ENCODE assay signal across 19 cellular contexts in genomic region chr12:109302358-109302757, GRCh38. TPM values are rescaled to one million over a fixed set of nuclear protein-coding genes. Genes with fewer than 3 reads are reported as not detected.
DNase-seq lines count a peak whose midpoint lies in the region; ATAC-seq, FAIRE-seq and TF ChIP-seq lines count a peak whose summit lies in the region.
"Had no signal": no experiment of that assay in that cellular context is flagged by ENCODE, and none has a peak within 500 bp of the region (broad histone marks: within the 10 kb centered on the region; RNA-seq: fewer than 3 reads in every experiment).

No MANE protein-coding gene starts in this region.

- H4K20me1 ChIP-seq in K562 (replicated peaks; ENCODE audit: control insufficient read depth, insufficient read depth, low read length) (0 out of 2 replicates have a peak, but pooled peaks cover 2% of the 10 kb centered on the region), osteoblast (ENCODE audit: insufficient read depth, low read length) (no peaks in the 10 kb centered on the region)

- H3K4me2 ChIP-seq in K562 (ENCODE audit: insufficient read depth, low read length) (no peak overlapping the region), osteoblast (ENCODE audit: insufficient read depth, low read length) (no peak overlapping the region)

- H3K4me1 Mint-ChIP-seq in HFFc6 (ENCODE audit: low read depth) (peaks cover 6% of the 10 kb centered on the region; the same call in 1 of the 2 replicates), T-cell (no peaks in the 10 kb centered on the region)

- no peak overlapping the region for H3K27ac Mint-ChIP-seq in HFFc6
- H3K27ac Mint-ChIP-seq in T-cell, result no peak overlapping the region
- H3K27ac Mint-ChIP-seq: endodermal cell, WTC11 had no signal

- TF ChIP-seq EP300 in K562 (IDR thresholded peaks at IDR 0.05; ENCODE audit: low read length), result no peak

- no peaks in the 10 kb centered on the region for H3K9me3 ChIP-seq in K562 (replicated peaks; ENCODE audit: control insufficient read depth, insufficient read depth, low read depth, low read length)
- H3K9me3 ChIP-seq in osteoblast (ENCODE audit: low read depth, low read length), result no peaks in the 10 kb centered on the region
- H3K9me3 ChIP-seq: lower lobe of right lung had no signal

- intact Hi-C loops in K562 (cut with micrococcal nuclease), result no loop called here

- H3K36me3 Mint-ChIP-seq in HFFc6 (ENCODE audit: low read depth), result no peaks in the 10 kb centered on the region
- H3K36me3 Mint-ChIP-seq in T-cell, result no peaks in the 10 kb centered on the region
- H3K36me3 Mint-ChIP-seq: WTC11 had no signal

- TF ChIP-seq CTCF in HFFc6 (IDR thresholded peaks at IDR 0.05), result peak; percentile 53
- TF ChIP-seq CTCF in K562 (IDR thresholded peaks at IDR 0.05 in 2 of 3, conservative IDR thresholded peaks at IDR 0.05 in 1 of 3; ENCODE audit: insufficient read depth in 2 of 3, low read depth in 1 of 3, low read length in 3 of 3), result peak in 2 of 3 experiments; percentile 9 to 14; a peak in 1 of 6 replicates
- peak; percentile 17 for TF ChIP-seq CTCF in osteoblast (IDR thresholded peaks at IDR 0.05; ENCODE audit: extremely low read depth, low read depth, low read length)

- H3K9me3 Mint-ChIP-seq in HFFc6 (no peaks in the 10 kb centered on the region), T-cell (no peaks in the 10 kb centered on the region)
- H3K9me3 Mint-ChIP-seq: endodermal cell, WTC11 had no signal

- H3K4me3 Mint-ChIP-seq in HFFc6 (no peak overlapping the region), T-cell (no peak overlapping the region)
- H3K4me3 Mint-ChIP-seq: endodermal cell, WTC11 had no signal

- no peak for FAIRE-seq in K562 (lab: Jason Lieb, UNC)

- H2AFZ ChIP-seq in K562 (ENCODE audit: low read depth, low read length) (no peak overlapping the region), osteoblast (ENCODE audit: low read length) (no peak overlapping the region)

- H3K4me3 ChIP-seq in K562, result no peak overlapping the region
- H3K4me3 ChIP-seq in osteoblast (ENCODE audit: insufficient read depth, low read length), result no peak overlapping the region
- H3K4me3 ChIP-seq: lower lobe of right lung had no signal

- no TSS peak for BruUV-seq in K562 (replicated peaks; lab: Mats Ljungman, UMichigan)

- TF ChIP-seq POLR2A in K562 (conservative IDR thresholded peaks at IDR 0.05), result no peak

- H3K9me1 ChIP-seq in K562 (ENCODE audit: control insufficient read depth, insufficient read depth, low read length), result no peaks in the 10 kb centered on the region

- H3K27ac ChIP-seq in K562 (ENCODE audit: extremely low read depth, low read depth, low read length) (no peak overlapping the region), osteoblast (ENCODE audit: low read depth, low read length) (no peak overlapping the region)
- H3K27ac ChIP-seq: lower lobe of right lung had no signal

- in situ Hi-C loops in K562 (cut with MboI), result no loop called here

- TF ChIP-seq RAD21 in K562 (CRISPR knock-in tag; conservative IDR thresholded peaks at IDR 0.05 in 1 of 2, IDR thresholded peaks at IDR 0.05 in 1 of 2), result no peak

- H3K27me3 Mint-ChIP-seq in HFFc6 (ENCODE audit: insufficient read depth) (peaks cover 31% of the 10 kb centered on the region), T-cell (peaks cover 40 to 44% of the 10 kb centered on the region in 2 donors)

- H3K36me3 ChIP-seq in K562 (ENCODE audit: control insufficient read depth, insufficient read depth, low read length) (no peaks in the 10 kb centered on the region), osteoblast (ENCODE audit: insufficient read depth, low read length) (no peaks in the 10 kb centered on the region)
- H3K36me3 ChIP-seq: lower lobe of right lung had no signal

- CTCF ChIA-PET in K562 (lab: Yijun Ruan, JAX; ENCODE audit: low intra/inter-chr PET ratio), result no interaction called here
- CTCF ChIA-PET in T-cell (lab: Charles Lee), result no interaction called here

- DNase-seq in NCI-H526 (lab: John Stamatoyannopoulos, UW) (peak; percentile 30 to 66), NCI-H526 treated with DMSO at 0.1 percent for 48 hours (lab: John Stamatoyannopoulos, UW) (no peak), HFFc6 (no peak), K562 (ENCODE audit: extremely low read depth in 1 of 4, low spot score in 3 of 4) (peak in 2 of 4 experiments; percentile 54 to 57), osteoblast (ENCODE audit: insufficient read length, low spot score, missing footprints) (no peak), T-cell (no peak)
- DNase-seq: activated T-cell treated with anti-CD3 and anti-CD28 coated beads, Interleukin-2, amount 50 U/mL, for 1 hour; amniotic stem cell; endodermal cell; GDM1; head of caudate nucleus; lower lobe of right lung; NCI-H2029; SHP77 treated with DMSO at 0.1 percent for 48 hours had no signal

- peaks cover 18 to 33% of the 10 kb centered on the region in 2 experiments; a peak in 4 of 5 replicates for H3K27me3 ChIP-seq in K562 (ENCODE audit: control insufficient read depth in 2 of 2, insufficient read depth in 2 of 2, low read length in 2 of 2)
- H3K27me3 ChIP-seq in osteoblast (ENCODE audit: insufficient read depth, low read length), result peaks cover 33% of the 10 kb centered on the region

- POLR2A ChIA-PET in K562 (lab: Yijun Ruan, JAX) (interaction anchor here (0.7 to 2.2 kb wide), 2 partner anchors 9 to 149 kb away, joined by 3 to 4 read pairs; no protein-coding TSS in a partner anchor), T-cell (lab: Charles Lee) (no interaction called here)

- H3K79me2 ChIP-seq in K562 (ENCODE audit: control insufficient read depth, insufficient read depth, low read length), result no peaks in the 10 kb centered on the region
- no peaks in the 10 kb centered on the region for H3K79me2 ChIP-seq in osteoblast (ENCODE audit: insufficient read depth, low read length)

- 0 out of 3 replicates have a peak, but pooled peaks have one; percentile 44 for ATAC-seq in K562
- ATAC-seq in T-cell (replicated peaks in 1 of 4), result no peak
- ATAC-seq in GM21737 (IDR thresholded peaks at IDR 0.05; ENCODE audit: unreplicated experiment), result no peak
- no peak for ATAC-seq in GM18517 (IDR thresholded peaks at IDR 0.05; ENCODE audit: unreplicated experiment)
- ATAC-seq: lower lobe of right lung had no signal

- 9% methylated on average over 2 of the region's 2 CpGs for WGBS in K562 (ENCODE audit: insufficient coverage, low coverage, missing lambda C conversion rate)

- H3K9ac ChIP-seq in K562 (ENCODE audit: insufficient read depth in 1 of 2, low read depth in 2 of 2, low read length in 2 of 2), result no peak overlapping the region

- H3K4me1 ChIP-seq in K562 (replicated peaks in 1 of 2; ENCODE audit: control insufficient read depth in 2 of 2, insufficient read depth in 2 of 2, low read length in 2 of 2) (no peaks in the 10 kb centered on the region), osteoblast (ENCODE audit: insufficient read depth, low read length) (no peaks in the 10 kb centered on the region)
- H3K4me1 ChIP-seq: lower lobe of right lung had no signal

TF ChIP-seq in K562, 482 proteins besides CTCF, POLR2A, EP300 and RAD21:
- peak; percentile 88 for TF ChIP-seq RBM25 (IDR thresholded peaks at IDR 0.05; ENCODE audit: low read depth, low read length, severe bottlenecking)
- no peak for TF ChIP-seq OTX1 (CRISPR knock-in tag; IDR thresholded peaks at IDR 0.05)
- TF ChIP-seq TAL1 (IDR thresholded peaks at IDR 0.05), result no peak
- TF ChIP-seq ZFP36 (IDR thresholded peaks at IDR 0.05; ENCODE audit: low read depth, low read length, partially characterized antibody), result peak; percentile 82

RNA-seq across cellular contexts. Expression of gene FOXN4, which starts 6.7 kb away (rescaled TPM):
- not detected for total RNA-seq in HFFc6 (2021; fragmentation: NEBNext Ultra II Directional; extraction: Animal tissue kit (Norgen Biotek cat#: 25700))
- total RNA-seq in K562 (2011; cell fraction: chromatin; rRNA removed; ENCODE audit: low replicate concordance), result not detected in 2 replicates
- total RNA-seq in K562 (2011; cell fraction: nucleolus; rRNA removed), result not detected in 2 replicates
- not detected in 2 replicates for total RNA-seq in K562 (2011; cell fraction: nucleoplasm; rRNA removed)
- total RNA-seq in K562 (2014; rRNA removed) (not detected in 2 replicates), K562 (2014; rRNA removed; fragmentation: Illumina TruSeq; extraction: Trizol) (not detected in 2 replicates), K562 (2015; rRNA removed; fragmentation: Illumina TruSeq; extraction: Trizol) (not detected in 2 replicates), K562 (2021) (not detected in 2 replicates), osteoblast (not detected in 2 replicates), T-cell (not detected)
- polyA plus RNA-seq in K562 (2011; rRNA removed) (not detected in 2 replicates), K562 (2014; fragmentation: Illumina TruSeq; extraction: Trizol) (not detected in 2 replicates), K562 (2014; fragmentation: Nextera tagmentation; extraction: Ambion mirVana) (not detected), K562 (2014; rRNA removed) (not detected in 2 replicates)
- not detected in 2 replicates for polyA plus RNA-seq in K562 (2011; cell fraction: cytosol; rRNA removed)
- polyA plus RNA-seq in K562 (2011; cell fraction: nucleus; rRNA removed), result not detected in 2 replicates
- not detected in 2 replicates for polyA plus RNA-seq in K562 (2012)
- polyA minus RNA-seq in K562 (2011; rRNA and poly(A)+ RNA removed), result not detected in 2 replicates
- not detected in 2 replicates for polyA minus RNA-seq in K562 (2011; cell fraction: cytosol; rRNA and poly(A)+ RNA removed)
- polyA minus RNA-seq in K562 (2011; cell fraction: nucleus; rRNA and poly(A)+ RNA removed), result not detected in 2 replicates
- total RNA-seq: HT1080, lower lobe of right lung, ureter had no signal

RNA-seq across cellular contexts. Expression of gene MYO1H, which starts 45.3 kb away (rescaled TPM):
- not detected for total RNA-seq in HFFc6 (2021; fragmentation: NEBNext Ultra II Directional; extraction: Animal tissue kit (Norgen Biotek cat#: 25700))
- total RNA-seq in K562 (2011; cell fraction: chromatin; rRNA removed; ENCODE audit: low replicate concordance), result not detected in 2 replicates
- not detected in 2 replicates for total RNA-seq in K562 (2011; cell fraction: nucleolus; rRNA removed)
- total RNA-seq in K562 (2011; cell fraction: nucleoplasm; rRNA removed), result 0.44 TPM in 1 of 2 replicates, not detected in the other
- total RNA-seq in K562 (2014; rRNA removed) (not detected in 2 replicates), K562 (2014; rRNA removed; fragmentation: Illumina TruSeq; extraction: Trizol) (not detected in 2 replicates), K562 (2015; rRNA removed; fragmentation: Illumina TruSeq; extraction: Trizol) (not detected in 2 replicates), K562 (2021) (not detected in 2 replicates), osteoblast (1.5 TPM in 1 of 2 replicates, not detected in the other), T-cell (not detected)
- polyA plus RNA-seq in K562 (2011; rRNA removed) (not detected in 2 replicates), K562 (2014; fragmentation: Illumina TruSeq; extraction: Trizol) (not detected in 2 replicates), K562 (2014; fragmentation: Nextera tagmentation; extraction: Ambion mirVana) (not detected), K562 (2014; rRNA removed) (not detected in 2 replicates)
- polyA plus RNA-seq in K562 (2011; cell fraction: cytosol; rRNA removed), result not detected in 2 replicates
- not detected in 2 replicates for polyA plus RNA-seq in K562 (2011; cell fraction: nucleus; rRNA removed)
- polyA plus RNA-seq in K562 (2012), result 0.01 TPM in 1 of 2 replicates, not detected in the other
- not detected in 2 replicates for polyA minus RNA-seq in K562 (2011; rRNA and poly(A)+ RNA removed)
- polyA minus RNA-seq in K562 (2011; cell fraction: cytosol; rRNA and poly(A)+ RNA removed), result not detected in 2 replicates
- polyA minus RNA-seq in K562 (2011; cell fraction: nucleus; rRNA and poly(A)+ RNA removed), result not detected in 2 replicates
- total RNA-seq: endodermal cell, HT1080, ureter had no signal

Comparison
In these comparisons a context has a peak if more than half of its experiments do, and no peak if none do; other contexts are left out.
1. DNase-seq: peak in NCI-H526 (2 of 2); none in NCI-H526 treated with DMSO at 0.1 percent for 48 hours (single experiment), HFFc6 (single experiment), osteoblast (single experiment) and T-cell (0 of 34).
2. Peak in every context shown above with its lines, with median percentiles within 50 percentile points of each other: CTCF ChIP-seq.